33 cellular contexts compared by ENCODE assay signal in the genomic region with DNA sequence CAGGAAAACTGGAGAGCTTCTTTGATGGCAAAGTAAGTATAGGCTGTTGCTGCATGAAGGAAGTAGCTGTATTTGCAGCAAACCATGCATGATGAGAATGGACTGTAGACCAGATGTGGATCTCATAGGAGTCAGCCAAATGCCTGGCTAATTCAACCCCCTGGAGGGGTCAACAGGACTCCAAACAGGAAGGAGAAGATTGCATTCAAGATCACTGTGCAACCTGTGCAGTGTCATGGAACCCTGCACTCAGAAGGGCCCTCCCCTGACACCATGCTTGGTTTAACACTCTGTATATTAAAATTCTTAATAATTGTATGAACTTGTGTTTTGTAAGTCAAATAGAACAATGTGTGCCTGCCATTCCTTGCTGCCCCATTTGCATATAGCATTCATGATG.
"Had no signal": no experiment of that assay in that cellular context is flagged by ENCODE, and none has a peak within 500 bp of the region (broad histone marks: within the 10 kb centered on the region; RNA-seq: fewer than 3 reads in every experiment).

No MANE protein-coding gene starts in this region.

- H3K4me3 Mint-ChIP-seq: activated B cell treated with CpG ODN at 0.5 μM for 24 hours; activated CD4-positive, alpha-beta memory T cell treated with anti-CD3 and anti-CD28 coated beads for 36 hours; activated naive CD4-positive, alpha-beta T cell treated with anti-CD3 and anti-CD28 coated beads for 36 hours; activated T-cell treated with anti-CD3 and anti-CD28 coated beads, Interleukin-2, amount 50 U/mL, for 4 hours; activated T-helper 1 cell treated with anti-CD3 and anti-CD28 coated beads, Interleukin-12 subunit alpha, Interleukin-12 subunit beta, Interleukin-2, Interleukin-4 antibody, amounts not matched to agents 30 ng/mL and 10 ng/mL and 1 ng/mL, durations not matched to agents 14 hours and 24 hours and 36 hours; T-cell had no signal

- H3K9me3 Mint-ChIP-seq: activated B cell treated with CpG ODN at 0.5 μM for 24 hours; activated CD4-positive, alpha-beta memory T cell treated with anti-CD3 and anti-CD28 coated beads for 36 hours; activated naive CD4-positive, alpha-beta T cell treated with anti-CD3 and anti-CD28 coated beads for 36 hours; activated naive CD4-positive, alpha-beta T cell treated with anti-CD3 and anti-CD28 coated beads, Interleukin-2, amount 50 U/mL, for 72 hours; activated T-helper 1 cell treated with anti-CD3 and anti-CD28 coated beads, Interleukin-12 subunit alpha, Interleukin-12 subunit beta, Interleukin-2, Interleukin-4 antibody, amounts not matched to agents 30 ng/mL and 10 ng/mL and 1 ng/mL, durations not matched to agents 14 hours and 24 hours and 36 hours had no signal

- DNase-seq: activated B cell treated with CpG ODN at 0.5 μM for 24 hours; activated CD4-positive, alpha-beta memory T cell treated with anti-CD3 and anti-CD28 coated beads for 36 hours; activated CD4-positive, alpha-beta T cell treated with anti-CD3 and anti-CD28 coated beads for 4 hours; activated CD4-positive, alpha-beta T cell treated with anti-CD3 and anti-CD28 coated beads, Interleukin-2, amount 50 U/mL, for 1 hour; activated CD4-positive, CD25-positive, alpha-beta regulatory T cell treated with anti-CD3 and anti-CD28 coated beads, Interleukin-2, amount 50 U/mL, for 72 hours; activated CD8-positive, alpha-beta memory T cell treated with anti-CD3 and anti-CD28 coated beads, Interleukin-2, amount 50 U/mL, for 4 hours; activated gamma-delta T cell treated with Interleukin-2 at 50 U/mL for 16 hours; activated naive CD4-positive, alpha-beta T cell treated with anti-CD3 and anti-CD28 coated beads for 36 hours; activated T-cell treated with anti-CD3 and anti-CD28 coated beads for 4 hours; activated T-cell treated with anti-CD3 and anti-CD28 coated beads, Interleukin-2, amount 50 U/mL, for 4 hours; amniotic stem cell; aorta; brain microvascular endothelial cell; central memory CD4-positive, alpha-beta T cell; MM.1S; NCI-H1092 treated with DMSO at 0.1 percent for 48 hours; NCI-H1694; NCI-H1930; NCI-H2081 treated with DMSO at 0.1 percent for 48 hours; NCI-H226; NCI-H510A treated with DMSO at 0.1 percent for 48 hours; NCI-H526 treated with DMSO at 0.1 percent for 48 hours; NCI-H82; NK-92 treated with Interleukin-12 subunit alpha and Interleukin-12 subunit beta, amount 100 ng/mL, for 24 hours; PC-3; Peyer's patch; RPMI8226; SHP77 treated with DMSO at 0.1 percent for 48 hours; T-cell; T-helper 2 cell; T-helper 9 cell had no signal

- H3K4me1 Mint-ChIP-seq: activated B cell treated with CpG ODN at 0.5 μM for 24 hours, T-cell had no signal

- H3K36me3 Mint-ChIP-seq: activated CD4-positive, alpha-beta memory T cell treated with anti-CD3 and anti-CD28 coated beads for 36 hours; activated naive CD4-positive, alpha-beta T cell treated with anti-CD3 and anti-CD28 coated beads, Interleukin-2, amount 50 U/mL, for 72 hours; T-cell had no signal

- H3K27me3 Mint-ChIP-seq: activated B cell treated with CpG ODN at 0.5 μM for 24 hours; activated CD4-positive, alpha-beta memory T cell treated with anti-CD3 and anti-CD28 coated beads for 36 hours; T-cell had no signal

- H3K27ac Mint-ChIP-seq: activated B cell treated with CpG ODN at 0.5 μM for 24 hours; activated CD4-positive, alpha-beta memory T cell treated with anti-CD3 and anti-CD28 coated beads for 36 hours; activated naive CD4-positive, alpha-beta T cell treated with anti-CD3 and anti-CD28 coated beads for 36 hours; activated naive CD4-positive, alpha-beta T cell treated with anti-CD3 and anti-CD28 coated beads, Interleukin-2, amount 50 U/mL, for 72 hours; activated T-helper 1 cell treated with anti-CD3 and anti-CD28 coated beads, Interleukin-12 subunit alpha, Interleukin-12 subunit beta, Interleukin-2, Interleukin-4 antibody, amounts not matched to agents 30 ng/mL and 10 ng/mL and 1 ng/mL, durations not matched to agents 14 hours and 24 hours and 36 hours; T-cell had no signal
